ENCODE assay signal across 11 cellular contexts in the genomic region with DNA sequence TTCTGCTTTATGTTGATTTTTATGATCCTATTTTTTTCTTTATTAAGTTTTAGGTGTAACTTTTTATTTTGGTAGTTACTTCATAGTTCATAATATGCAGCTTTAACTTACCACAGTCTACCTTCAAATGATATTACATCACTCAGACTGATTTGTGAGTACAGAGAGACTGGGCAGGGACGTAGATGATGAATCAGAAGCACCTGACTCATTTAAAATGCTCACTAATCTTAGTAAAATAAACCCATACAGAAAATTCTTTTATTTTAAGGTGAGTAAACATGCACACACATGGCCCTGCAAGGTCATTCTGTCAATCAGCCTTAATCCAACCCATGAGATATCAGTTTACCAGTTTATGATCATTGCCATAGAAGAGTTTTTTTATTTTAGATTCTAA. TPM values are rescaled to one million over a fixed set of nuclear protein-coding genes. Genes with fewer than 3 reads are reported as not detected.
"Had no signal": no experiment of that assay in that cellular context is flagged by ENCODE, and none has a peak within 500 bp of the region (broad histone marks: within the 10 kb centered on the region; RNA-seq: fewer than 3 reads in every experiment).

No MANE protein-coding gene starts in this region.

RNA-seq across cellular contexts. Expression of gene ANKRD30B, which starts 8.9 kb away (rescaled TPM):
- total RNA-seq: activated CD4-positive, alpha-beta T cell treated with anti-CD3 and anti-CD28 coated beads, Interleukin-2, amount 10 ng/mL, durations not matched to agents 24 days and 14 days; activated CD8-positive, alpha-beta memory T cell treated with anti-CD3 and anti-CD28 coated beads for 36 hours; activated CD8-positive, alpha-beta T cell treated with anti-CD3 and anti-CD28 coated beads for 36 hours; activated naive CD8-positive, alpha-beta T cell treated with anti-CD3 and anti-CD28 coated beads for 36 hours; activated T-cell treated with anti-CD3 and anti-CD28 coated beads, Interleukin-2, amount 50 U/mL, for 72 hours; activated T-helper 17 cell treated with anti-CD3 and anti-CD28 coated beads, Interleukin-2, amount 50 U/mL, for 72 hours; aorta; cardiac muscle cell; OCI-LY7; SJSA1 had no signal
- polyA plus RNA-seq: aorta, cardiac muscle cell, SK-N-SH had no signal
